In genomic region chr13:28819046-28819747, GRCh38 we compare ENCODE assay signal across 8 cellular contexts. TPM values are rescaled to one million over a fixed set of nuclear protein-coding genes. Genes with fewer than 3 reads are reported as not detected.
DNase-seq lines count a peak whose midpoint lies in the region; ATAC-seq, FAIRE-seq and TF ChIP-seq lines count a peak whose summit lies in the region.

No MANE protein-coding gene starts in this region.

- TF ChIP-seq CTCF in AG09319 (IDR thresholded peaks at IDR 0.05; ENCODE audit: low read depth, low read length) (peak; percentile 6), GM23338 (conservative IDR thresholded peaks at IDR 0.05; ENCODE audit: low read depth in 2 of 2) (peak; percentile 16 to 31; a peak in 2 of 4 replicates), HepG2 (CRISPR knock-in tag; IDR thresholded peaks at IDR 0.05) (no peak)

- no peak for DNase-seq in AG09319 (ENCODE audit: extremely low read depth, low read depth)
- DNase-seq in GM23338 (ENCODE audit: low spot score): peak; percentile 73
- DNase-seq in astrocyte of the hippocampus (ENCODE audit: low read depth, low spot score): peak; percentile 7
- no peak for DNase-seq in HepG2 (ENCODE audit: low spot score)
- DNase-seq in ecto neural progenitor cell (ENCODE audit: low spot score): no peak
- no peak for DNase-seq in NCI-H446 (lab: John Stamatoyannopoulos, UW)
- no peak for DNase-seq in mucosa of gallbladder (ENCODE audit: low spot score)

- 11% methylated on average over 13 of the region's 29 CpGs for WGBS in HepG2 (ENCODE audit: low lambda C conversion rate)

- H3K27me3 Mint-ChIP-seq in GM23338 (ENCODE audit: insufficient read depth, low read depth, poor library complexity): peaks cover 46% of the 10 kb centered on the region

- peaks cover 9% of the 10 kb centered on the region; the same call in 2 of the 3 replicates for H3K9me3 Mint-ChIP-seq in GM23338

- H3K79me2 ChIP-seq in GM23338 (replicated peaks; ENCODE audit: insufficient read depth) (no peaks in the 10 kb centered on the region), HepG2 (ENCODE audit: insufficient read depth, low read length) (no peaks in the 10 kb centered on the region)

- H3K4me1 ChIP-seq in GM23338 (ENCODE audit: insufficient read depth) (peaks cover 4% of the 10 kb centered on the region; the same call in 1 of the 2 replicates), HepG2 (ENCODE audit: insufficient read depth, low read length) (no peaks in the 10 kb centered on the region)

- ATAC-seq in GM23338 (peak; percentile 23; the same call in 2 of the 3 replicates), HepG2 (peak; percentile 11; the same call in 2 of the 3 replicates), GM19351 (IDR thresholded peaks at IDR 0.05; ENCODE audit: unreplicated experiment) (no peak)

- TF ChIP-seq EP300 in HepG2 (IDR thresholded peaks at IDR 0.05; ENCODE audit: low read depth in 2 of 2, low read length in 2 of 2) (no peak), HepG2 (CRISPR knock-in tag; IDR thresholded peaks at IDR 0.05; ENCODE audit: borderline replicate concordance) (no peak)

- H3K4me2 ChIP-seq in GM23338 (peak overlapping the region; percentile 76), HepG2 (ENCODE audit: low read depth, low read length) (peak overlapping the region; percentile 32; the same call in 1 of the 2 replicates)

- CTCF ChIA-PET in HepG2 (lab: Yijun Ruan, JAX; ENCODE audit: low intra/inter-chr PET ratio, low total read pairs): no interaction called here

- H3F3A ChIP-seq in GM23338 (replicated peaks; ENCODE audit: low read depth): 0 out of 2 replicates have a peak, but pooled peaks cover 3% of the 10 kb centered on the region

- H2AFZ ChIP-seq in GM23338 (peak overlapping the region; percentile 92), HepG2 (ENCODE audit: low read length) (no peak overlapping the region)

- peaks cover 5% of the 10 kb centered on the region; the same call in 1 of the 3 replicates for H3K36me3 Mint-ChIP-seq in GM23338 (ENCODE audit: low read depth)

- FAIRE-seq in HepG2 (lab: Jason Lieb, UNC): no peak

- H3K4me3 ChIP-seq in GM23338 (peak overlapping the region; percentile 68), HepG2 (replicated peaks in 1 of 3; ENCODE audit: insufficient read depth in 1 of 3, low read depth in 2 of 3, low read length in 3 of 3) (peak overlapping the region in 1 of 3 experiments; percentile 6; a peak in 1 of 6 replicates)

- H3K27ac ChIP-seq in GM23338 (ENCODE audit: low read depth) (no peak overlapping the region), HepG2 (ENCODE audit: extremely low read length, insufficient read depth, low read length) (no peak overlapping the region)

- peak overlapping the region; percentile 69 for H3K4me3 Mint-ChIP-seq in GM23338

- intact Hi-C loops in HepG2 (cut with micrococcal nuclease; ENCODE audit: unreplicated experiment): loop anchor here (2.0 kb wide), 1 partner anchor 544 kb away; no protein-coding TSS in a partner anchor

- H3K36me3 ChIP-seq in GM23338 (ENCODE audit: insufficient read depth): no peaks in the 10 kb centered on the region
- no peaks in the 10 kb centered on the region for H3K36me3 ChIP-seq in HepG2 (replicated peaks in 1 of 2; ENCODE audit: control insufficient read depth in 1 of 2, insufficient read depth in 2 of 2, low read length in 2 of 2)

- in situ Hi-C loops in HepG2 (cut with HindIII; ENCODE audit: extremely low pct_ligation_motif_present, low pct_unique_long_range_greater_than_20kb): loop anchor here (25.0 kb wide), 1 partner anchor 893 kb away; no protein-coding TSS in a partner anchor

- peaks cover 5% of the 10 kb centered on the region for H3K4me1 Mint-ChIP-seq in GM23338

- no peaks in the 10 kb centered on the region for H3K9me3 ChIP-seq in HepG2 (ENCODE audit: low read length)

- no peak overlapping the region for H3K9ac ChIP-seq in HepG2 (ENCODE audit: insufficient read depth, low read depth, low read length)

- no peaks in the 10 kb centered on the region for H4K20me1 ChIP-seq in GM23338 (replicated peaks; ENCODE audit: insufficient read depth)
- no peaks in the 10 kb centered on the region for H4K20me1 ChIP-seq in HepG2 (ENCODE audit: insufficient read depth, low read length)

- no peak for TF ChIP-seq POLR2A in HepG2 (IDR thresholded peaks at IDR 0.05; ENCODE audit: insufficient read depth in 1 of 2, low read depth in 2 of 2, low read length in 2 of 2)

- no TSS peak for BruUV-seq in HepG2 (replicated peaks; lab: Mats Ljungman, UMichigan)

- POLR2A ChIA-PET in HepG2 (lab: Yijun Ruan, JAX): no interaction called here

- H3K27me3 ChIP-seq in GM23338 (ENCODE audit: insufficient read depth): peaks cover 66% of the 10 kb centered on the region
- H3K27me3 ChIP-seq in HepG2 (ENCODE audit: control insufficient read depth in 1 of 2, insufficient read depth in 2 of 2, low read length in 2 of 2): peaks cover 0 to 9% of the 10 kb centered on the region in 2 experiments; a peak in 2 of 5 replicates

- no peak for TF ChIP-seq RAD21 in HepG2 (CRISPR knock-in tag; IDR thresholded peaks at IDR 0.05)

- no peaks in the 10 kb centered on the region for H3K9me2 ChIP-seq in GM23338 (ENCODE audit: insufficient read depth)

- no peak overlapping the region for H3K27ac Mint-ChIP-seq in GM23338

TF ChIP-seq in GM23338, 12 proteins besides CTCF, POLR2A, EP300 and RAD21 (continues in another document):
- TF ChIP-seq, protein P1, sequence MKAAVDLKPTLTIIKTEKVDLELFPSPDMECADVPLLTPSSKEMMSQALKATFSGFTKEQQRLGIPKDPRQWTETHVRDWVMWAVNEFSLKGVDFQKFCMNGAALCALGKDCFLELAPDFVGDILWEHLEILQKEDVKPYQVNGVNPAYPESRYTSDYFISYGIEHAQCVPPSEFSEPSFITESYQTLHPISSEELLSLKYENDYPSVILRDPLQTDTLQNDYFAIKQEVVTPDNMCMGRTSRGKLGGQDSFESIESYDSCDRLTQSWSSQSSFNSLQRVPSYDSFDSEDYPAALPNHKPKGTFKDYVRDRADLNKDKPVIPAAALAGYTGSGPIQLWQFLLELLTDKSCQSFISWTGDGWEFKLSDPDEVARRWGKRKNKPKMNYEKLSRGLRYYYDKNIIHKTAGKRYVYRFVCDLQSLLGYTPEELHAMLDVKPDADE (IDR thresholded peaks at IDR 0.05): no peak
- TF ChIP-seq NANOG (IDR thresholded peaks at IDR 0.05; ENCODE audit: borderline replicate concordance): no peak
- no peak for TF ChIP-seq STAT1 (IDR thresholded peaks at IDR 0.05; ENCODE audit: unreplicated experiment)

TF ChIP-seq in HepG2, 621 proteins besides CTCF, POLR2A, EP300 and RAD21:
- no peak for TF ChIP-seq SP4 (CRISPR knock-in tag; IDR thresholded peaks at IDR 0.05)

RNA-seq across cellular contexts. Expression of gene MTUS2, which starts 0.9 kb away (rescaled TPM):
- 0.31 and 0.38 TPM in 2 replicates for total RNA-seq in GM23338 (2014; rRNA removed; shearing (Covaris generic))
- polyA plus RNA-seq in GM23338 (2016; fragmentation: Nextera tagmentation; extraction: Ambion mirVana) (0.12 and 0.27 TPM in 2 replicates), HepG2 (2011; rRNA removed) (not detected in 2 replicates)
- total RNA-seq in HepG2 (2016; rRNA removed; fragmentation: Illumina TruSeq; extraction: Trizol) (not detected in 2 replicates), mucosa of gallbladder (1.5 TPM)
- total RNA-seq in HepG2 (2016; cell fraction: cytosol; rRNA removed; fragmentation: Illumina TruSeq; extraction: Trizol; ENCODE audit: low read depth): not detected in 2 replicates
- total RNA-seq in HepG2 (2016; cell fraction: insoluble cytoplasmic fraction; rRNA removed; fragmentation: Illumina TruSeq; extraction: Trizol): not detected in 2 replicates
- total RNA-seq in HepG2 (2016; cell fraction: membrane; rRNA removed; fragmentation: Illumina TruSeq; extraction: Trizol): not detected in 2 replicates
- total RNA-seq in HepG2 (2016; cell fraction: nucleus; rRNA removed; fragmentation: Illumina TruSeq; extraction: Trizol): not detected in 2 replicates
- polyA plus RNA-seq in HepG2 (2011; cell fraction: cytosol; rRNA removed): not detected in 2 replicates
- not detected in 2 replicates for polyA plus RNA-seq in HepG2 (2011; cell fraction: nucleus; rRNA removed)
- not detected in 2 replicates for polyA plus RNA-seq in HepG2 (2012)
- polyA plus RNA-seq in HepG2 (2016; cell fraction: cytosol; fragmentation: Illumina TruSeq; extraction: Trizol; ENCODE audit: low read depth): not detected in 2 replicates
- polyA plus RNA-seq in HepG2 (2016; cell fraction: insoluble cytoplasmic fraction; fragmentation: Illumina TruSeq; extraction: Trizol; ENCODE audit: low read depth): not detected in 2 replicates
- not detected in 2 replicates for polyA plus RNA-seq in HepG2 (2016; cell fraction: membrane; fragmentation: Illumina TruSeq; extraction: Trizol; ENCODE audit: low read depth)
- not detected in 2 replicates for polyA plus RNA-seq in HepG2 (2016; cell fraction: nucleus; fragmentation: Illumina TruSeq; extraction: Trizol; ENCODE audit: insufficient read depth, low read depth)
- 9.8 TPM in 1 of 2 replicates, not detected in the other for polyA minus RNA-seq in HepG2 (2011; rRNA and poly(A)+ RNA removed; ENCODE audit: low replicate concordance)
- polyA minus RNA-seq in HepG2 (2011; cell fraction: cytosol; rRNA and poly(A)+ RNA removed): not detected in 2 replicates
- polyA minus RNA-seq in HepG2 (2011; cell fraction: nucleus; rRNA and poly(A)+ RNA removed): not detected in 2 replicates

Comparison
In these comparisons a context has a peak if more than half of its experiments do, and no peak if none do; other contexts are left out.
1. DNase-seq: peak in GM23338 (single experiment) and astrocyte of the hippocampus (single experiment); none in AG09319 (single experiment), HepG2 (single experiment), ecto neural progenitor cell (single experiment), NCI-H446 (0 of 2) and mucosa of gallbladder (single experiment).